In the genomic region with DNA sequence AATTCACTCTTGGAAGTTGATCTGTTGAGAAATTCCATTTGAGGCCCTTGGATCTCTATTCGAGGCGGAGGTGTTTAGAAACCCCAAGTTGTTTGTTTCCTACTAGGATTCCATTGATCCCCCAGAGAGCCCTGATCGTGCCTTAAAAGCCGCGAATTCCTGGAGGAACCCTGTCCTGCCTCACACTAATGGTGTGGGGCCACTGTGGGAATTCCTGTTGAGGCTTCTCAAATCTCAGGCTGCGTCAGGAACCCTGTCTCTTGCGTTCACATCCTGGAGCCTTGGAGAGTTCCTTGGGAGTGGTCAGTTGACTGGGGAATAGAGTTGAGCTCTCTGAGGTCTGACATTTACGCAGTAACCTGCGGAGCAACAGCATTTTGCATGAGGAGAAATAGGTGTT, we compare ENCODE assay signal across 1 cellular context.
A peak's percentile ranks its signal among the peaks of the same experiment; 100 is the strongest.
TF ChIP-seq lines count a peak whose summit lies in the region.

No MANE protein-coding gene starts in this region.

TF ChIP-seq in H1, 55 proteins besides CTCF, POLR2A, EP300 and RAD21 (continued from another document):
- TF ChIP-seq SIN3A (conservative IDR thresholded peaks at IDR 0.05 in 1 of 2, IDR thresholded peaks at IDR 0.05 in 1 of 2; ENCODE audit: low read depth in 1 of 2, low read length in 2 of 2) (peak in 1 of 2 experiments; percentile 51; a peak in 1 of 4 replicates), KDM5A (IDR thresholded peaks at IDR 0.05; ENCODE audit: low read length) (no peak)
